Comparison of ENCODE assay signal across 19 cellular contexts in the genomic region with DNA sequence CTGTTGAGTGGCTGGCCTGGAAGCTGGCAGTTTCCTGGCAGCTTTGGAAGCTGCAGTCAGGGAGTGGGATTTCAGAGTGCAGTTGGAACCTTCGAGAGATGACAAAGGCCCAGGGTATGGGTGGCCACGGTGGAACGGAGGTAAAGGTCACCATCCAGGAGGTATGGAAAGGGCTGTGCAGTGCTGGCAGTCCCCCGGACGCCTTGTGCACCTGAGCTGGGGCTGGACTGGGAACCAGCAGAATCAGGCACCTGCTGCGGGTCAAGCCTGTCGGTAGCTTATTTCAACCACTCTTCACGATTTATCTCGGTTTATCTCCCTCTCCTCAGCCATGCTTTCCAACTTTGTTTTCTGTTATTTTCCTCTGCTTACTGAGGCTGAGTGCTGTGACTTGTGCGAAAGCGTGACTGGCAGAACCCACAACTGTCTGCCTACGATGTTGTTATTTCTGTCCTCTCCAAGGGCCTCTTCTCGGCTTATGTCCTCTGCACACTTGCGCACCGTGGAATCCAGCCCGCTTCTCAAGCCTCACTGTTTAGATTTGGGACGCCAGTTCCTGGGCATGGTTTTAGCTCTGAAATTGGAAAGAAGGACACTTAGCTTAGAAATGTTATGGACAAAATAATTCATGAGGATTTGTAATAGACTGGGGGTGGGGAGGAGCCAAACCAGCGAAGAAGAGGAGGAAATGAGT.
"Had no signal": no experiment of that assay in that cellular context is flagged by ENCODE, and none has a peak within 500 bp of the region (broad histone marks: within the 10 kb centered on the region; RNA-seq: fewer than 3 reads in every experiment).

No MANE protein-coding gene starts in this region.

- H3K36me3 ChIP-seq: ascending aorta, heart right ventricle, prostate gland, spleen, stomach, thoracic aorta had no signal

- H3K27ac Mint-ChIP-seq: activated CD8-positive, alpha-beta T cell treated with anti-CD3 and anti-CD28 coated beads for 36 hours; activated naive CD8-positive, alpha-beta T cell treated with anti-CD3 and anti-CD28 coated beads, Interleukin-2, amount 50 U/mL, for 24 hours; activated T-helper 1 cell treated with anti-CD3 and anti-CD28 coated beads, Interleukin-12 subunit alpha, Interleukin-12 subunit beta, Interleukin-2, Interleukin-4 antibody, amounts not matched to agents 30 ng/mL and 10 ng/mL and 1 ng/mL, durations not matched to agents 14 hours and 24 hours and 36 hours; endodermal cell; natural killer cell; WTC11 had no signal

- DNase-seq: activated CD4-positive, alpha-beta T cell treated with anti-CD3 and anti-CD28 coated beads for 4 hours; activated CD8-positive, alpha-beta T cell treated with anti-CD3 and anti-CD28 coated beads for 36 hours; activated naive CD4-positive, alpha-beta T cell treated with Interleukin-2 at 50 U/mL for 16 hours; activated naive CD8-positive, alpha-beta T cell treated with anti-CD3 and anti-CD28 coated beads, Interleukin-2, amount 50 U/mL, for 24 hours; endodermal cell; heart right ventricle; left cardiac atrium; natural killer cell; nucleus accumbens; stomach; SW 1271 had no signal

- H3K4me3 ChIP-seq: ascending aorta, dorsolateral prefrontal cortex, heart right ventricle, prostate gland, spleen, stomach, thoracic aorta had no signal

- H3K4me1 ChIP-seq: prostate gland had no signal

- H3K4me3 Mint-ChIP-seq: activated CD8-positive, alpha-beta T cell treated with anti-CD3 and anti-CD28 coated beads for 36 hours; activated naive CD8-positive, alpha-beta T cell treated with anti-CD3 and anti-CD28 coated beads, Interleukin-2, amount 50 U/mL, for 24 hours; activated T-helper 1 cell treated with anti-CD3 and anti-CD28 coated beads, Interleukin-12 subunit alpha, Interleukin-12 subunit beta, Interleukin-2, Interleukin-4 antibody, amounts not matched to agents 30 ng/mL and 10 ng/mL and 1 ng/mL, durations not matched to agents 14 hours and 24 hours and 36 hours; endodermal cell; natural killer cell; WTC11 had no signal

- H3K9me3 ChIP-seq: ascending aorta, heart right ventricle, prostate gland, spleen, stomach, thoracic aorta had no signal

- H3K27me3 ChIP-seq: ascending aorta had no signal

- ATAC-seq: activated naive CD8-positive, alpha-beta T cell treated with anti-CD3 and anti-CD28 coated beads, Interleukin-2, amount 50 U/mL, for 24 hours; heart right ventricle; left cardiac atrium; natural killer cell; sciatic nerve; WTC11 had no signal

- H3K9me3 Mint-ChIP-seq: activated CD8-positive, alpha-beta T cell treated with anti-CD3 and anti-CD28 coated beads for 36 hours; activated naive CD8-positive, alpha-beta T cell treated with anti-CD3 and anti-CD28 coated beads, Interleukin-2, amount 50 U/mL, for 24 hours; activated T-helper 1 cell treated with anti-CD3 and anti-CD28 coated beads, Interleukin-12 subunit alpha, Interleukin-12 subunit beta, Interleukin-2, Interleukin-4 antibody, amounts not matched to agents 30 ng/mL and 10 ng/mL and 1 ng/mL, durations not matched to agents 14 hours and 24 hours and 36 hours; endodermal cell; natural killer cell had no signal

- H3K36me3 Mint-ChIP-seq: natural killer cell, WTC11 had no signal

- H3K27ac ChIP-seq: ascending aorta, heart right ventricle, prostate gland, spleen, stomach, thoracic aorta had no signal
